In genomic region chr7:17101207-17101696, GRCh38 we compare ENCODE assay signal across 8 cellular contexts.
"Had no signal": no experiment of that assay in that cellular context is flagged by ENCODE, and none has a peak within 500 bp of the region (broad histone marks: within the 10 kb centered on the region; RNA-seq: fewer than 3 reads in every experiment).

No MANE protein-coding gene starts in this region.

- ATAC-seq: K562 had no signal

- FAIRE-seq: H54, HTR-8/SVneo, K562 had no signal

- DNase-seq: GOT3, HCEC 1CT, HFFc6, Kasumi-1, KG1 had no signal

- H3K27ac Mint-ChIP-seq: HFFc6 had no signal

- H3K9me3 Mint-ChIP-seq: HFFc6 had no signal

- H3K4me3 ChIP-seq: K562 had no signal

- H3K4me3 Mint-ChIP-seq: HFFc6 had no signal
